15 cellular contexts compared by ENCODE assay signal in genomic region chr5:39427225-39427624, GRCh38. TPM values are rescaled to one million over a fixed set of nuclear protein-coding genes. Genes with fewer than 3 reads are reported as not detected.
DNase-seq lines count a peak whose midpoint lies in the region; ATAC-seq and TF ChIP-seq lines count a peak whose summit lies in the region.
"Had no signal": no experiment of that assay in that cellular context is flagged by ENCODE, and none has a peak within 500 bp of the region (broad histone marks: within the 10 kb centered on the region; RNA-seq: fewer than 3 reads in every experiment).

No MANE protein-coding gene starts in this region.

- H2AK9ac ChIP-seq in IMR-90 (replicated peaks; ENCODE audit: low read depth, low read length, poor library complexity), result no peak overlapping the region

- H2BK15ac ChIP-seq in IMR-90 (ENCODE audit: low read depth, low read length), result peak overlapping the region; percentile 89; the same call in 2 of the 3 replicates

- H3K36me3 Mint-ChIP-seq in nephron (ENCODE audit: low read depth) (no peaks in the 10 kb centered on the region), progenitor cell of endocrine pancreas (ENCODE audit: insufficient read depth) (no peaks in the 10 kb centered on the region)
- H3K36me3 Mint-ChIP-seq: activated CD4-positive, alpha-beta memory T cell treated with anti-CD3 and anti-CD28 coated beads for 36 hours had no signal

- H3K4me2 ChIP-seq in IMR-90 (ENCODE audit: low read depth, low read length), result peak overlapping the region; percentile 73; the same call in 1 of the 2 replicates
- H3K4me2 ChIP-seq: BLaER1 had no signal

- peak overlapping the region; percentile 95 for H3K23ac ChIP-seq in IMR-90 (ENCODE audit: low read depth, low read length)

- H3K9me3 ChIP-seq in IMR-90 (ENCODE audit: control insufficient read depth, insufficient read depth, low read length), result no peaks in the 10 kb centered on the region
- H3K9me3 ChIP-seq: BLaER1 had no signal

- peaks cover 15% of the 10 kb centered on the region; the same call in 1 of the 2 replicates for H4K20me1 ChIP-seq in IMR-90 (ENCODE audit: insufficient read depth, low read length)
- H4K20me1 ChIP-seq: BLaER1 had no signal

- WGBS in IMR-90 (ENCODE audit: extremely low coverage in 2 of 2, insufficient read length in 1 of 2), 2 experiments, result 0% methylated on average over 1 of the region's 3 CpGs; no CpG with 5 or more reads in 1 of the 2 experiments

- peak; percentile 50 for ATAC-seq in IMR-90 (ENCODE audit: low read depth)
- ATAC-seq in stimulated activated naive CD8-positive, alpha-beta T cell treated with anti-CD3 and anti-CD28 coated beads, Interleukin-15, Interleukin-2, amounts not matched to agents 100 U/mL and 50 U/mL, for 24 hours, result no peak
- ATAC-seq in GM19463 (IDR thresholded peaks at IDR 0.05; ENCODE audit: unreplicated experiment), result no peak

- peak overlapping the region; percentile 98 for H2BK20ac ChIP-seq in IMR-90 (ENCODE audit: low read depth, low read length)

- H3K79me1 ChIP-seq in IMR-90 (ENCODE audit: low read depth in 1 of 2, low read length in 2 of 2), result peaks cover 3 to 18% of the 10 kb centered on the region in 2 experiments; a peak in 3 of 4 replicates

- POLR2A ChIA-PET in IMR-90 (lab: Charles Lee; ENCODE audit: unreplicated experiment), result no interaction called here

- intact Hi-C loops in IMR-90 (cut with micrococcal nuclease), result no loop called here

- H3K9ac ChIP-seq in IMR-90 (ENCODE audit: low read depth, low read length), result peak overlapping the region; percentile 61; the same call in 1 of the 2 replicates
- H3K9ac ChIP-seq: BLaER1 had no signal

- H3K27ac ChIP-seq in ACC112 (ENCODE audit: low read depth, low read length), result peak overlapping the region; percentile 55
- H3K27ac ChIP-seq in IMR-90 (ENCODE audit: insufficient read depth, low read length), result peak overlapping the region; percentile 66
- H3K27ac ChIP-seq: BLaER1 had no signal

- in situ Hi-C loops in IMR-90 (cut with MboI; ENCODE audit: low sequenced_read_pairs), result no loop called here

- no peak for TF ChIP-seq POLR2A in IMR-90 (IDR thresholded peaks at IDR 0.05; ENCODE audit: low read depth, low read length)

- H3K79me2 ChIP-seq in ACC112 (ENCODE audit: control insufficient read depth, insufficient read depth, low read length, unreplicated experiment), result peaks cover 21% of the 10 kb centered on the region

- peak overlapping the region; percentile 91; the same call in 1 of the 2 replicates for H3K18ac ChIP-seq in IMR-90 (ENCODE audit: low read depth, low read length)

- H4K5ac ChIP-seq in IMR-90 (ENCODE audit: low read depth, low read length), result peak overlapping the region; percentile 61; the same call in 1 of the 2 replicates

- H3K4ac ChIP-seq in IMR-90 (ENCODE audit: low read depth, low read length), result peak overlapping the region; percentile 91

- H3K27ac Mint-ChIP-seq in nephron (peak overlapping the region; percentile 83 to 96 (median 85)), progenitor cell of endocrine pancreas (no peak overlapping the region)
- H3K27ac Mint-ChIP-seq: activated CD4-positive, alpha-beta memory T cell treated with anti-CD3 and anti-CD28 coated beads for 36 hours had no signal

- peaks cover 37% of the 10 kb centered on the region for H3K4me1 Mint-ChIP-seq in nephron
- H3K4me1 Mint-ChIP-seq in progenitor cell of endocrine pancreas (ENCODE audit: low read depth), result peaks cover 37% of the 10 kb centered on the region

- peak overlapping the region; percentile 41 to 87; a peak in 3 of 4 replicates for H4K8ac ChIP-seq in IMR-90 (ENCODE audit: low read depth in 2 of 2, low read length in 2 of 2)

- peak overlapping the region; percentile 57; the same call in 1 of the 2 replicates for H2AK5ac ChIP-seq in IMR-90 (ENCODE audit: low read depth, low read length)

- DNase-seq in IMR-90, result peak; percentile 66
- DNase-seq in dedifferentiated amniotic fluid mesenchymal stem cell (ENCODE audit: extremely low spot score), result peak; percentile 53
- DNase-seq in stimulated activated naive CD8-positive, alpha-beta T cell treated with anti-CD3 and anti-CD28 coated beads, Interleukin-15, Interleukin-2, amounts not matched to agents 100 U/mL and 50 U/mL, for 24 hours, result no peak
- DNase-seq in progenitor cell of endocrine pancreas (ENCODE audit: low spot score, unreplicated experiment), result no peak
- DNase-seq in effector CD4-positive, alpha-beta T cell, result no peak
- DNase-seq: activated CD4-positive, alpha-beta memory T cell treated with anti-CD3 and anti-CD28 coated beads for 36 hours; GF-D8; Kasumi-1; NCI-H2107 had no signal

- peak overlapping the region; percentile 90 for H3K4me3 ChIP-seq in ACC112 (ENCODE audit: low read depth, low read length)
- H3K4me3 ChIP-seq in IMR-90 (ENCODE audit: insufficient read depth, low read depth, low read length), result no peak overlapping the region
- H3K4me3 ChIP-seq: BLaER1 had no signal

- H3K27me3 ChIP-seq in ACC112 (ENCODE audit: insufficient read depth, low read length) (no peaks in the 10 kb centered on the region), IMR-90 (ENCODE audit: control insufficient read depth, insufficient read depth, low read length) (no peaks in the 10 kb centered on the region)
- H3K27me3 ChIP-seq: BLaER1 had no signal

- H2BK120ac ChIP-seq in IMR-90 (ENCODE audit: low read depth, low read length), result peak overlapping the region; percentile 99

- H3K4me1 ChIP-seq in ACC112 (ENCODE audit: control insufficient read depth, insufficient read depth, low read length, unreplicated experiment) (peaks cover 35% of the 10 kb centered on the region), IMR-90 (ENCODE audit: control insufficient read depth, insufficient read depth, low read length) (peaks cover 8% of the 10 kb centered on the region)

- H3K4me3 Mint-ChIP-seq in nephron (peak overlapping the region; percentile 4 to 46 (median 4)), progenitor cell of endocrine pancreas (ENCODE audit: low read depth) (no peak overlapping the region)
- H3K4me3 Mint-ChIP-seq: activated CD4-positive, alpha-beta memory T cell treated with anti-CD3 and anti-CD28 coated beads for 36 hours; central memory CD8-positive, alpha-beta T cell had no signal

- dilution Hi-C loops in IMR-90 (cut with HindIII; ENCODE audit: low sequenced_read_pairs, unreplicated experiment), result no loop called here

- H3K36me3 ChIP-seq in ACC112 (ENCODE audit: insufficient read depth, low read length) (no peaks in the 10 kb centered on the region), IMR-90 (ENCODE audit: control insufficient read depth, insufficient read depth, low read length) (peaks cover 2% of the 10 kb centered on the region; the same call in 1 of the 2 replicates)
- H3K36me3 ChIP-seq: BLaER1 had no signal

- BruUV-seq in IMR-90 (replicated peaks; lab: Mats Ljungman, UMichigan), result no TSS peak

- H3K56ac ChIP-seq in IMR-90 (ENCODE audit: extremely low read depth, insufficient read depth, low read length), result peak overlapping the region; percentile 70

- H3K27me3 Mint-ChIP-seq in nephron (ENCODE audit: low read depth) (no peaks in the 10 kb centered on the region), progenitor cell of endocrine pancreas (no peaks in the 10 kb centered on the region)

- TF ChIP-seq CTCF in IMR-90 (conservative IDR thresholded peaks at IDR 0.05; ENCODE audit: low read depth, low read length), result no peak
- no peak for TF ChIP-seq CTCF in nephron (IDR thresholded peaks at IDR 0.05; ENCODE audit: unreplicated experiment in 3 of 3)
- no peak for TF ChIP-seq CTCF in progenitor cell of endocrine pancreas (IDR thresholded peaks at IDR 0.05; ENCODE audit: unreplicated experiment)

- H3K9me3 Mint-ChIP-seq in nephron (no peaks in the 10 kb centered on the region), progenitor cell of endocrine pancreas (ENCODE audit: low read depth) (no peaks in the 10 kb centered on the region)
- H3K9me3 Mint-ChIP-seq: activated CD4-positive, alpha-beta memory T cell treated with anti-CD3 and anti-CD28 coated beads for 36 hours; central memory CD8-positive, alpha-beta T cell had no signal

- CTCF ChIA-PET in IMR-90 (lab: Yijun Ruan, JAX), result no interaction called here

- peak overlapping the region; percentile 95 for H4K91ac ChIP-seq in IMR-90 (ENCODE audit: insufficient read depth, low read depth, low read length)

- no peak for TF ChIP-seq RAD21 in IMR-90 (IDR thresholded peaks at IDR 0.05; ENCODE audit: low read length)

- H2BK5ac ChIP-seq in IMR-90 (ENCODE audit: low read depth, low read length, poor library complexity, severe bottlenecking), result peak overlapping the region; percentile 95

- peak overlapping the region; percentile 79 for H3K14ac ChIP-seq in IMR-90 (replicated peaks; ENCODE audit: low read depth, low read length)

- peak overlapping the region; percentile 73 for H2AFZ ChIP-seq in ACC112 (ENCODE audit: low read length, unreplicated experiment)
- no peak overlapping the region for H2AFZ ChIP-seq in IMR-90 (replicated peaks; ENCODE audit: low read length, poor library complexity)

- H3K9me1 ChIP-seq in IMR-90 (ENCODE audit: insufficient read depth, low read length), result peaks cover 3% of the 10 kb centered on the region

TF ChIP-seq in IMR-90, 13 proteins besides CTCF, POLR2A, EP300 and RAD21:
- TF ChIP-seq BHLHE40 (IDR thresholded peaks at IDR 0.05; ENCODE audit: low read depth, low read length) (peak; percentile 90), MAFK (IDR thresholded peaks at IDR 0.05; ENCODE audit: low read depth, low read length) (peak; percentile 77), RCOR1 (IDR thresholded peaks at IDR 0.05; ENCODE audit: insufficient replicate concordance, low read length) (no peak), USF2 (IDR thresholded peaks at IDR 0.05; ENCODE audit: low read depth, low read length) (no peak), MXI1 (IDR thresholded peaks at IDR 0.05; ENCODE audit: borderline replicate concordance, low read depth, low read length) (no peak), MAZ (IDR thresholded peaks at IDR 0.05; ENCODE audit: borderline replicate concordance, low read depth, low read length) (no peak)

RNA-seq across cellular contexts. Expression of gene DAB2, which starts 2.4 kb away (rescaled TPM):
- total RNA-seq in IMR-90 (2012; rRNA removed) (50.0 and 97.2 TPM in 2 replicates), progenitor cell of endocrine pancreas (43.9 and 46.0 TPM in 2 replicates)
- 95.9 and 101 TPM in 2 replicates for polyA plus RNA-seq in IMR-90 (2012; rRNA removed)
- 40.6 and 65.1 TPM in 2 replicates for polyA plus RNA-seq in IMR-90 (2012; cell fraction: cytosol; rRNA removed)
- 76.6 and 217 TPM in 2 replicates for polyA plus RNA-seq in IMR-90 (2012; cell fraction: nucleus; rRNA removed; ENCODE audit: low replicate concordance)
- total RNA-seq: activated CD4-positive, alpha-beta memory T cell treated with anti-CD3 and anti-CD28 coated beads for 36 hours; T-helper 1 cell treated with Interleukin-12 subunit alpha and Interleukin-12 subunit beta and Interleukin-4 antibody, amounts not matched to agents 30 ng/mL and 1 ng/mL, for 36 hours had no signal

Comparison
In these comparisons a context has a peak if more than half of its experiments do, and no peak if none do; other contexts are left out.
1. DNase-seq: peak in IMR-90 (single experiment) and dedifferentiated amniotic fluid mesenchymal stem cell (single experiment); none in stimulated activated naive CD8-positive, alpha-beta T cell treated with anti-CD3 and anti-CD28 coated beads, Interleukin-15, Interleukin-2, amounts not matched to agents 100 U/mL and 50 U/mL, for 24 hours (single experiment), progenitor cell of endocrine pancreas (single experiment) and effector CD4-positive, alpha-beta T cell (single experiment).